ENCODE assay signal across 39 cellular contexts in genomic region chr16:30127994-30128393, GRCh38.
"Had no signal": no experiment of that assay in that cellular context is flagged by ENCODE, and none has a peak within 500 bp of the region (broad histone marks: within the 10 kb centered on the region; RNA-seq: fewer than 3 reads in every experiment).

No MANE protein-coding gene starts in this region.

- H3K27ac Mint-ChIP-seq: activated B cell treated with CpG ODN at 0.5 μM for 24 hours; activated CD4-positive, alpha-beta memory T cell treated with anti-CD3 and anti-CD28 coated beads, Interleukin-2, amount 10 ng/mL, durations not matched to agents 7 days and 5 days; activated CD8-positive, alpha-beta memory T cell treated with anti-CD3 and anti-CD28 coated beads, Interleukin-2, amount 10 ng/mL, durations not matched to agents 7 days and 5 days; activated naive CD4-positive, alpha-beta T cell treated with anti-CD3 and anti-CD28 coated beads, Interleukin-2, amount 10 ng/mL, durations not matched to agents 7 days and 5 days; activated naive CD8-positive, alpha-beta T cell; activated naive CD8-positive, alpha-beta T cell treated with anti-CD3 and anti-CD28 coated beads, Interleukin-2, amount 50 U/mL, for 24 hours; brain; T-cell had no signal

- H3K27ac ChIP-seq: RWPE1, VCaP had no signal

- H3K36me3 Mint-ChIP-seq: brain, T-cell had no signal

- ATAC-seq: activated CD8-positive, alpha-beta memory T cell treated with anti-CD3 and anti-CD28 coated beads, Interleukin-2, amount 10 ng/mL, durations not matched to agents 7 days and 5 days; activated naive CD8-positive, alpha-beta T cell treated with anti-CD3 and anti-CD28 coated beads, Interleukin-2, amount 50 U/mL, for 24 hours; PC-3; Right ventricle myocardium inferior; SK-N-SH treated with all-trans-retinoic acid at 6 μM for 48 hours; T-cell had no signal

- H3K9me3 Mint-ChIP-seq: activated B cell treated with CpG ODN at 0.5 μM for 24 hours; activated naive CD8-positive, alpha-beta T cell treated with anti-CD3 and anti-CD28 coated beads, Interleukin-2, amount 50 U/mL, for 24 hours; brain; T-cell had no signal

- H3K4me3 Mint-ChIP-seq: activated B cell treated with CpG ODN at 0.5 μM for 24 hours; activated CD4-positive, alpha-beta memory T cell treated with anti-CD3 and anti-CD28 coated beads, Interleukin-2, amount 10 ng/mL, durations not matched to agents 7 days and 5 days; activated CD8-positive, alpha-beta memory T cell treated with anti-CD3 and anti-CD28 coated beads, Interleukin-2, amount 10 ng/mL, durations not matched to agents 7 days and 5 days; activated naive CD4-positive, alpha-beta T cell treated with anti-CD3 and anti-CD28 coated beads, Interleukin-2, amount 10 ng/mL, durations not matched to agents 7 days and 5 days; activated naive CD8-positive, alpha-beta T cell; activated naive CD8-positive, alpha-beta T cell treated with anti-CD3 and anti-CD28 coated beads, Interleukin-2, amount 50 U/mL, for 24 hours; brain; T-cell had no signal

- H3K27me3 Mint-ChIP-seq: activated B cell treated with CpG ODN at 0.5 μM for 24 hours; activated CD4-positive, alpha-beta memory T cell treated with anti-CD3 and anti-CD28 coated beads, Interleukin-2, amount 10 ng/mL, durations not matched to agents 7 days and 5 days; activated CD8-positive, alpha-beta memory T cell treated with anti-CD3 and anti-CD28 coated beads, Interleukin-2, amount 10 ng/mL, durations not matched to agents 7 days and 5 days; activated naive CD8-positive, alpha-beta T cell; activated naive CD8-positive, alpha-beta T cell treated with anti-CD3 and anti-CD28 coated beads, Interleukin-2, amount 50 U/mL, for 24 hours; T-cell had no signal

- DNase-seq: activated B cell treated with CpG ODN at 0.5 μM for 24 hours; activated CD4-positive, alpha-beta memory T cell treated with anti-CD3 and anti-CD28 coated beads, Interleukin-2, amount 10 ng/mL, durations not matched to agents 7 days and 5 days; activated CD4-positive, alpha-beta T cell treated with anti-CD3 and anti-CD28 coated beads for 4 hours; activated CD4-positive, CD25-positive, alpha-beta regulatory T cell treated with anti-CD3 and anti-CD28 coated beads, Interleukin-2, amount 50 U/mL, for 72 hours; activated CD8-positive, alpha-beta memory T cell treated with anti-CD3 and anti-CD28 coated beads for 24 hours; activated CD8-positive, alpha-beta memory T cell treated with anti-CD3 and anti-CD28 coated beads, Interleukin-2, amount 10 ng/mL, durations not matched to agents 7 days and 5 days; activated CD8-positive, alpha-beta memory T cell treated with anti-CD3 and anti-CD28 coated beads, Interleukin-2, amount 50 U/mL, for 48 hours; activated effector memory CD4-positive, alpha-beta T cell treated with Interleukin-2 at 50 U/mL for 16 hours; activated naive CD4-positive, alpha-beta T cell treated with anti-CD3 and anti-CD28 coated beads, Interleukin-2, amount 10 ng/mL, durations not matched to agents 7 days and 5 days; activated naive CD8-positive, alpha-beta T cell treated with anti-CD3 and anti-CD28 coated beads, Interleukin-2, amount 50 U/mL, for 24 hours; activated T-cell treated with anti-CD3 and anti-CD28 coated beads, Interleukin-2, amount 50 U/mL, for 48 hours; anterior cingulate cortex; caudate nucleus; cerebellar nuclear complex; MM.1S; MV-4-11; NCI-H1092; NCI-H1436 treated with DMSO at 0.1 percent for 48 hours; NCI-H1694 treated with DMSO at 0.1 percent for 48 hours; NCI-H2029 treated with DMSO at 0.1 percent for 48 hours; NCI-H2107; NCI-H2171; NCI-H510A; NCI-H526; NCI-H748 treated with DMSO at 0.1 percent for 48 hours; NK-92 treated with Interleukin-12 subunit alpha and Interleukin-12 subunit beta, amount 100 ng/mL, for 24 hours; PC-3; SIG-M5; T-cell; T-helper 2 cell; T-helper 9 cell had no signal

- FAIRE-seq: bronchial epithelial cell, RCC 7860 had no signal

- H3K4me1 Mint-ChIP-seq: activated B cell treated with CpG ODN at 0.5 μM for 24 hours had no signal
